Comparison of ENCODE assay signal across 27 cellular contexts in genomic region chr12:107764626-107765025, GRCh38. TPM values are rescaled to one million over a fixed set of nuclear protein-coding genes. Genes with fewer than 3 reads are reported as not detected.
A peak's percentile ranks its signal among the peaks of the same experiment; 100 is the strongest.
DNase-seq lines count a peak whose midpoint lies in the region; ATAC-seq, FAIRE-seq and TF ChIP-seq lines count a peak whose summit lies in the region.
"Had no signal": no experiment of that assay in that cellular context is flagged by ENCODE, and none has a peak within 500 bp of the region (broad histone marks: within the 10 kb centered on the region; RNA-seq: fewer than 3 reads in every experiment).

No MANE protein-coding gene starts in this region.

- H3K4me1 ChIP-seq in HepG2 (ENCODE audit: insufficient read depth, low read length) (peaks cover 13% of the 10 kb centered on the region), right lobe of liver (peaks cover 0 to 5% (median under 1%) of the 10 kb centered on the region in 4 donors), Loucy (ENCODE audit: insufficient read depth, low read length, poor library complexity, severe bottlenecking) (peaks cover 17% of the 10 kb centered on the region), neuronal stem cell (ENCODE audit: control insufficient read depth in 2 of 2, insufficient read depth in 1 of 2, low read depth in 1 of 2, low read length in 2 of 2) (peaks cover 2 to 3% of the 10 kb centered on the region in 2 donors)
- H3K4me1 ChIP-seq: BE2C had no signal

- H3K36me3 ChIP-seq in HepG2 (replicated peaks in 1 of 2; ENCODE audit: control insufficient read depth in 1 of 2, insufficient read depth in 2 of 2, low read length in 2 of 2), result no peaks in the 10 kb centered on the region
- H3K36me3 ChIP-seq in right lobe of liver, result no peaks in the 10 kb centered on the region
- no peaks in the 10 kb centered on the region for H3K36me3 ChIP-seq in Loucy (ENCODE audit: insufficient read depth, low read length)
- H3K36me3 ChIP-seq in neuronal stem cell (replicated peaks in 1 of 2; ENCODE audit: control insufficient read depth in 2 of 2, insufficient read depth in 2 of 2, low read length in 2 of 2), result no peaks in the 10 kb centered on the region
- H3K36me3 ChIP-seq: BE2C; BLaER1 treated with 17β-estradiol and CSF1 and Interleukin-3, amounts not matched to agents 10 nM and 100 nM had no signal

- no peaks in the 10 kb centered on the region for H3F3A ChIP-seq in Loucy (ENCODE audit: low read depth)

- no peak overlapping the region for H2AFZ ChIP-seq in HepG2 (ENCODE audit: low read length)
- 0 out of 2 replicates have a peak overlapping the region, but pooled peaks have one; percentile 36 for H2AFZ ChIP-seq in Loucy (ENCODE audit: low read length)
- no peak overlapping the region for H2AFZ ChIP-seq in neuronal stem cell (ENCODE audit: low read length)
- H2AFZ ChIP-seq: GM23338 had no signal

- no TSS peak for BruUV-seq in HepG2 (replicated peaks; lab: Mats Ljungman, UMichigan)

- H4K20me1 ChIP-seq in HepG2 (ENCODE audit: insufficient read depth, low read length) (peaks cover 4% of the 10 kb centered on the region; the same call in 1 of the 2 replicates), Loucy (ENCODE audit: insufficient read depth, low read length, poor library complexity, severe bottlenecking) (peaks cover 7% of the 10 kb centered on the region)

- POLR2A ChIA-PET in HepG2 (lab: Yijun Ruan, JAX), result no interaction called here

- H3K27me3 ChIP-seq in HepG2 (ENCODE audit: control insufficient read depth in 1 of 2, insufficient read depth in 2 of 2, low read length in 2 of 2) (peaks cover 1 to 9% of the 10 kb centered on the region in 2 experiments; a peak in 1 of 5 replicates), right lobe of liver (no peaks in the 10 kb centered on the region), Loucy (ENCODE audit: insufficient read depth, low read length, poor library complexity, severe bottlenecking) (no peaks in the 10 kb centered on the region), neuronal stem cell (ENCODE audit: control insufficient read depth in 3 of 3, insufficient read depth in 3 of 3, low read depth in 1 of 3, low read length in 3 of 3) (peaks cover 0 to 50% (median 0%) of the 10 kb centered on the region in 3 experiments)
- H3K27me3 ChIP-seq: BLaER1 treated with 17β-estradiol and CSF1 and Interleukin-3, amounts not matched to agents 10 nM and 100 nM had no signal

- H3K9me3 ChIP-seq in HepG2 (ENCODE audit: low read length) (no peaks in the 10 kb centered on the region), right lobe of liver (no peaks in the 10 kb centered on the region), Loucy (ENCODE audit: insufficient read depth, low read depth, low read length) (no peaks in the 10 kb centered on the region), neuronal stem cell (replicated peaks in 1 of 2; ENCODE audit: control insufficient read depth in 2 of 2, insufficient read depth in 1 of 2, low read depth in 1 of 2, low read length in 2 of 2) (no peaks in the 10 kb centered on the region)
- H3K9me3 ChIP-seq: A549, BE2C had no signal

- no peak overlapping the region for H3K23ac ChIP-seq in neuronal stem cell (ENCODE audit: low read depth, low read length, poor library complexity)

- no peak for TF ChIP-seq POLR2A in HepG2 (IDR thresholded peaks at IDR 0.05; ENCODE audit: insufficient read depth in 1 of 2, low read depth in 2 of 2, low read length in 2 of 2)
- TF ChIP-seq POLR2A in right lobe of liver (IDR thresholded peaks at IDR 0.05), result no peak

- 3% methylated on average over 4 of the region's 4 CpGs for WGBS in HepG2 (ENCODE audit: low lambda C conversion rate)
- 65% methylated on average over 4 of the region's 4 CpGs for WGBS in right lobe of liver (ENCODE audit: insufficient coverage, low coverage, low lambda C conversion rate, missing lambda C conversion rate)
- WGBS in neuronal stem cell (ENCODE audit: extremely low coverage in 2 of 2, insufficient read length in 2 of 2, insufficient replicate concordance in 1 of 2), 2 donors, result no CpG with 5 or more reads among the region's 4 CpGs

- CTCF ChIA-PET in HepG2 (lab: Yijun Ruan, JAX; ENCODE audit: low intra/inter-chr PET ratio, low total read pairs), result no interaction called here

- H3K4me3 ChIP-seq in HepG2 (replicated peaks in 1 of 3; ENCODE audit: insufficient read depth in 1 of 3, low read depth in 2 of 3, low read length in 3 of 3) (no peak overlapping the region), right lobe of liver (no peak overlapping the region), Loucy (ENCODE audit: low read length, poor library complexity, severe bottlenecking) (no peak overlapping the region), neuronal stem cell (ENCODE audit: low read length in 2 of 2) (no peak overlapping the region)
- H3K4me3 ChIP-seq: A549; BLaER1 treated with 17β-estradiol and CSF1 and Interleukin-3, amounts not matched to agents 10 nM and 100 nM; GM23338 had no signal

- H3K79me2 ChIP-seq in HepG2 (ENCODE audit: insufficient read depth, low read length), result peaks cover 9% of the 10 kb centered on the region
- H3K79me2 ChIP-seq in Loucy (ENCODE audit: insufficient read depth, low read length), result peaks cover 10% of the 10 kb centered on the region

- H3K4me2 ChIP-seq in HepG2 (ENCODE audit: low read depth, low read length), result no peak overlapping the region
- no peak overlapping the region for H3K4me2 ChIP-seq in Loucy (ENCODE audit: low read depth, low read length, poor library complexity, severe bottlenecking)
- H3K4me2 ChIP-seq in neuronal stem cell (ENCODE audit: insufficient read depth, low read length, poor library complexity, severe bottlenecking), result no peak overlapping the region
- H3K4me2 ChIP-seq: A549, GM23338 had no signal

- intact Hi-C loops in HepG2 (cut with micrococcal nuclease; ENCODE audit: unreplicated experiment), result loop anchor here (5.0 kb wide), 1 partner anchor 77 kb away; the partner anchor contains the start of gene PWP1
- intact Hi-C loops in right lobe of liver (cut with DNase I), result loop anchor here in 1 of 2 donors (10.0 kb wide), 1 partner anchor 70 kb away; no protein-coding TSS in a partner anchor

- H3K27ac ChIP-seq in HepG2 (ENCODE audit: extremely low read length, insufficient read depth, low read length), result no peak overlapping the region
- H3K27ac ChIP-seq in right lobe of liver, result no peak overlapping the region
- H3K27ac ChIP-seq in neuronal stem cell (replicated peaks; ENCODE audit: low read length), result no peak overlapping the region
- H3K27ac ChIP-seq: A549; BLaER1 treated with 17β-estradiol and CSF1 and Interleukin-3, amounts not matched to agents 10 nM and 100 nM had no signal

- H2BK15ac ChIP-seq in neuronal stem cell (ENCODE audit: low read length), result no peak overlapping the region

- in situ Hi-C loops in HepG2 (cut with HindIII; ENCODE audit: extremely low pct_ligation_motif_present, low pct_unique_long_range_greater_than_20kb), result loop anchor here (5.0 kb wide), 1 partner anchor 118 kb away; no protein-coding TSS in a partner anchor

- DNase-seq in HepG2 (ENCODE audit: low spot score) (no peak), right lobe of liver (no peak), neuronal stem cell (ENCODE audit: low spot score) (no peak), NCI-H2196 (lab: John Stamatoyannopoulos, UW; ENCODE audit: unreplicated experiment) (no peak), NCI-H2196 treated with DMSO at 0.1 percent for 48 hours (lab: John Stamatoyannopoulos, UW; ENCODE audit: unreplicated experiment) (no peak)
- DNase-seq: 8988T; ACHN; AML-193; BE2C; Calu3; CD4-positive, alpha-beta memory T cell; COR-L47; DMS53; DMS79 treated with DMSO at 0.1 percent for 48 hours; GF-D8; H9; HFFc6 had no signal

- H3K9me2 ChIP-seq in Loucy (replicated peaks; ENCODE audit: low read depth, low read length), result no peaks in the 10 kb centered on the region

- no peak overlapping the region for H3K4ac ChIP-seq in neuronal stem cell (ENCODE audit: low read length)

- no peak overlapping the region for H4K91ac ChIP-seq in neuronal stem cell (ENCODE audit: low read depth, low read length, poor library complexity)

- no peak overlapping the region for H2BK5ac ChIP-seq in neuronal stem cell (ENCODE audit: low read length)

- H2BK12ac ChIP-seq in neuronal stem cell (ENCODE audit: low read length), result no peak overlapping the region

- no peak overlapping the region for H2AK5ac ChIP-seq in neuronal stem cell (ENCODE audit: low read depth, low read length)

- TF ChIP-seq CTCF in HepG2 (CRISPR knock-in tag; IDR thresholded peaks at IDR 0.05) (no peak), right lobe of liver (IDR thresholded peaks at IDR 0.05) (no peak), Loucy (conservative IDR thresholded peaks at IDR 0.05; ENCODE audit: low read length) (no peak)

- H3K79me1 ChIP-seq in neuronal stem cell (ENCODE audit: low read depth, low read length), result no peaks in the 10 kb centered on the region

- no peak for TF ChIP-seq RAD21 in HepG2 (CRISPR knock-in tag; IDR thresholded peaks at IDR 0.05)

- no peak overlapping the region for H4K8ac ChIP-seq in neuronal stem cell (ENCODE audit: low read depth, low read length)

- H2BK120ac ChIP-seq in neuronal stem cell (ENCODE audit: low read depth, low read length), result no peak overlapping the region

- H3K9ac ChIP-seq in HepG2 (ENCODE audit: insufficient read depth, low read depth, low read length), result no peak overlapping the region
- H3K9ac ChIP-seq in Loucy (ENCODE audit: low read depth, low read length, poor library complexity, severe bottlenecking), result no peak overlapping the region
- H3K9ac ChIP-seq in neuronal stem cell (ENCODE audit: low read depth, low read length, poor library complexity), result no peak overlapping the region
- H3K9ac ChIP-seq: BLaER1 treated with 17β-estradiol and CSF1 and Interleukin-3, amounts not matched to agents 10 nM and 100 nM had no signal

- TF ChIP-seq EP300 in HepG2 (IDR thresholded peaks at IDR 0.05; ENCODE audit: low read depth in 2 of 2, low read length in 2 of 2) (no peak), HepG2 (CRISPR knock-in tag; IDR thresholded peaks at IDR 0.05; ENCODE audit: borderline replicate concordance) (no peak)

- no peak for ATAC-seq in HepG2
- ATAC-seq in right lobe of liver, result no peak
- ATAC-seq: A549, GM23338, HCT116 had no signal

- peak overlapping the region; percentile 87 for H3K14ac ChIP-seq in neuronal stem cell (ENCODE audit: low read length)

- no peak overlapping the region for H3K18ac ChIP-seq in neuronal stem cell (ENCODE audit: low read length)

- FAIRE-seq in HepG2 (lab: Jason Lieb, UNC), result no peak
- FAIRE-seq: A549, GM12891, GM18507 had no signal

RNA-seq across cellular contexts. Expression of gene PRDM4, which starts 3.7 kb away (rescaled TPM):
- total RNA-seq in HepG2 (2016; rRNA removed; fragmentation: Illumina TruSeq; extraction: Trizol) (15.3 and 16.1 TPM in 2 replicates), right lobe of liver (1 to 10 TPM; 5.9 to 8.2 (median 7.1) TPM)
- total RNA-seq in HepG2 (2016; cell fraction: cytosol; rRNA removed; fragmentation: Illumina TruSeq; extraction: Trizol; ENCODE audit: low read depth), result 3.5 and 3.6 TPM in 2 replicates
- total RNA-seq in HepG2 (2016; cell fraction: insoluble cytoplasmic fraction; rRNA removed; fragmentation: Illumina TruSeq; extraction: Trizol), result 14.5 and 15.3 TPM in 2 replicates
- total RNA-seq in HepG2 (2016; cell fraction: membrane; rRNA removed; fragmentation: Illumina TruSeq; extraction: Trizol), result 12.2 and 12.9 TPM in 2 replicates
- 16.8 and 17.6 TPM in 2 replicates for total RNA-seq in HepG2 (2016; cell fraction: nucleus; rRNA removed; fragmentation: Illumina TruSeq; extraction: Trizol)
- polyA plus RNA-seq in HepG2 (2011; rRNA removed), result 9.7 and 9.9 TPM in 2 replicates
- 6.8 and 8.7 TPM in 2 replicates for polyA plus RNA-seq in HepG2 (2011; cell fraction: cytosol; rRNA removed)
- polyA plus RNA-seq in HepG2 (2011; cell fraction: nucleus; rRNA removed), result 12.7 and 13.9 TPM in 2 replicates
- polyA plus RNA-seq in HepG2 (2012), result 8.5 and 10.2 TPM in 2 replicates
- polyA plus RNA-seq in HepG2 (2016; cell fraction: cytosol; fragmentation: Illumina TruSeq; extraction: Trizol; ENCODE audit: low read depth), result 2.8 and 3.0 TPM in 2 replicates
- polyA plus RNA-seq in HepG2 (2016; cell fraction: insoluble cytoplasmic fraction; fragmentation: Illumina TruSeq; extraction: Trizol; ENCODE audit: low read depth), result 15.3 and 17.1 TPM in 2 replicates
- 9.1 and 10.5 TPM in 2 replicates for polyA plus RNA-seq in HepG2 (2016; cell fraction: membrane; fragmentation: Illumina TruSeq; extraction: Trizol; ENCODE audit: low read depth)
- polyA plus RNA-seq in HepG2 (2016; cell fraction: nucleus; fragmentation: Illumina TruSeq; extraction: Trizol; ENCODE audit: insufficient read depth, low read depth), result 15.6 and 16.7 TPM in 2 replicates
- 16.3 and 28.1 TPM in 2 replicates for polyA minus RNA-seq in HepG2 (2011; rRNA and poly(A)+ RNA removed; ENCODE audit: low replicate concordance)
- 4.9 and 8.7 TPM in 2 replicates for polyA minus RNA-seq in HepG2 (2011; cell fraction: cytosol; rRNA and poly(A)+ RNA removed)
- 21.2 and 24.7 TPM in 2 replicates for polyA minus RNA-seq in HepG2 (2011; cell fraction: nucleus; rRNA and poly(A)+ RNA removed)
- 13.1 TPM for polyA plus RNA-seq in neuronal stem cell (2013, experiment 1 of 2)
- 13.2 TPM for polyA plus RNA-seq in neuronal stem cell (2013, experiment 2 of 2)

RNA-seq across cellular contexts. Expression of gene ASCL4, which starts 9.9 kb away (rescaled TPM):
- total RNA-seq in HepG2 (2016; rRNA removed; fragmentation: Illumina TruSeq; extraction: Trizol), result not detected in 2 replicates
- total RNA-seq in HepG2 (2016; cell fraction: cytosol; rRNA removed; fragmentation: Illumina TruSeq; extraction: Trizol; ENCODE audit: low read depth), result not detected in 2 replicates
- total RNA-seq in HepG2 (2016; cell fraction: insoluble cytoplasmic fraction; rRNA removed; fragmentation: Illumina TruSeq; extraction: Trizol), result not detected in 2 replicates
- total RNA-seq in HepG2 (2016; cell fraction: membrane; rRNA removed; fragmentation: Illumina TruSeq; extraction: Trizol), result not detected in 2 replicates
- not detected in 2 replicates for total RNA-seq in HepG2 (2016; cell fraction: nucleus; rRNA removed; fragmentation: Illumina TruSeq; extraction: Trizol)
- not detected in 2 replicates for polyA plus RNA-seq in HepG2 (2011; rRNA removed)
- polyA plus RNA-seq in HepG2 (2011; cell fraction: cytosol; rRNA removed), result not detected in 2 replicates
- not detected in 2 replicates for polyA plus RNA-seq in HepG2 (2011; cell fraction: nucleus; rRNA removed)
- not detected in 2 replicates for polyA plus RNA-seq in HepG2 (2012)
- not detected in 2 replicates for polyA plus RNA-seq in HepG2 (2016; cell fraction: cytosol; fragmentation: Illumina TruSeq; extraction: Trizol; ENCODE audit: low read depth)
- not detected in 2 replicates for polyA plus RNA-seq in HepG2 (2016; cell fraction: insoluble cytoplasmic fraction; fragmentation: Illumina TruSeq; extraction: Trizol; ENCODE audit: low read depth)
- polyA plus RNA-seq in HepG2 (2016; cell fraction: membrane; fragmentation: Illumina TruSeq; extraction: Trizol; ENCODE audit: low read depth), result not detected in 2 replicates
- polyA plus RNA-seq in HepG2 (2016; cell fraction: nucleus; fragmentation: Illumina TruSeq; extraction: Trizol; ENCODE audit: insufficient read depth, low read depth), result not detected in 2 replicates
- not detected in 2 replicates for polyA minus RNA-seq in HepG2 (2011; rRNA and poly(A)+ RNA removed; ENCODE audit: low replicate concordance)
- polyA minus RNA-seq in HepG2 (2011; cell fraction: cytosol; rRNA and poly(A)+ RNA removed), result not detected in 2 replicates
- polyA minus RNA-seq in HepG2 (2011; cell fraction: nucleus; rRNA and poly(A)+ RNA removed), result not detected in 2 replicates
- not detected for total RNA-seq in right lobe of liver
- polyA plus RNA-seq in neuronal stem cell (2013, experiment 1 of 2), result not detected
- polyA plus RNA-seq in neuronal stem cell (2013, experiment 2 of 2), result not detected
- total RNA-seq: Calu3; CD4-positive, alpha-beta memory T cell; Daoy; G401; GM23338; H4; H9; HFFc6 had no signal
- polyA plus RNA-seq: A549; CD4-positive, alpha-beta memory T cell; GM23338 had no signal
